In genomic region chr11:125282596-125282914, GRCh38 we compare ENCODE assay signal across 15 cellular contexts.
DNase-seq lines count a peak whose midpoint lies in the region; ATAC-seq and TF ChIP-seq lines count a peak whose summit lies in the region.
"Had no signal": no experiment of that assay in that cellular context is flagged by ENCODE, and none has a peak within 500 bp of the region (broad histone marks: within the 10 kb centered on the region; RNA-seq: fewer than 3 reads in every experiment).

No MANE protein-coding gene starts in this region.

- H3K27ac ChIP-seq in gastrocnemius medialis: peak overlapping the region in 3 of 4 donors; percentile 29 to 61 (median 49)

- H3K27me3 ChIP-seq in gastrocnemius medialis: no peaks in the 10 kb centered on the region

- DNase-seq in LNCaP clone FGC (ENCODE audit: low read depth): peak; percentile 17
- DNase-seq in left lobe of liver (ENCODE audit: low spot score): no peak
- no peak for DNase-seq in gastrocnemius medialis
- no peak for DNase-seq in medulla oblongata (ENCODE audit: extremely low spot score)
- DNase-seq in DMS53 treated with DMSO at 0.1 percent for 48 hours (lab: John Stamatoyannopoulos, UW; ENCODE audit: unreplicated experiment): no peak
- DNase-seq: ACHN; BE2C; C1 segment of cervical spinal cord; CD4-positive, CD25-positive, alpha-beta regulatory T cell; CD8-positive, alpha-beta memory T cell; COR-L47; DMS79; GDM1; H9 had no signal

- H3K4me3 ChIP-seq in LNCaP clone FGC (ENCODE audit: low read depth, low read length) (no peak overlapping the region), gastrocnemius medialis (no peak overlapping the region)

- ATAC-seq in left lobe of liver (peak; percentile 2), gastrocnemius medialis (peak; percentile 87 to 91), HG03571 (IDR thresholded peaks at IDR 0.05; ENCODE audit: unreplicated experiment) (no peak)

- H3K4me1 ChIP-seq in gastrocnemius medialis: peaks cover 32 to 39% of the 10 kb centered on the region in 2 donors
- H3K4me1 ChIP-seq: BE2C had no signal

- intact Hi-C loops in gastrocnemius medialis (cut with DNase I; ENCODE audit: low total_unique reads): loop anchor here (2.0 to 5.0 kb wide), 3 partner anchors 62 to 120 kb away; no protein-coding TSS in a partner anchor

- in situ Hi-C loops in gastrocnemius medialis (cut with MboI; ENCODE audit: low sequenced_read_pairs in 4 of 4): no loop called here

- no peaks in the 10 kb centered on the region for H3K9me3 ChIP-seq in gastrocnemius medialis
- H3K9me3 ChIP-seq: BE2C had no signal

- no peak for TF ChIP-seq POLR2A in gastrocnemius medialis (IDR thresholded peaks at IDR 0.05)

- no peak for TF ChIP-seq CTCF in LNCaP clone FGC (IDR thresholded peaks at IDR 0.05; ENCODE audit: control insufficient read depth, extremely low read depth, insufficient read depth)
- TF ChIP-seq CTCF in gastrocnemius medialis (IDR thresholded peaks at IDR 0.05 in 4 of 5, conservative IDR thresholded peaks at IDR 0.05 in 1 of 5): no peak

- H3K36me3 ChIP-seq in gastrocnemius medialis: no peaks in the 10 kb centered on the region
- H3K36me3 ChIP-seq: BE2C had no signal
